In genomic region chr16:85316321-85316919, GRCh38 we compare ENCODE assay signal across 1 cellular context.
A peak's percentile ranks its signal among the peaks of the same experiment; 100 is the strongest.
TF ChIP-seq lines count a peak whose summit lies in the region.

No MANE protein-coding gene starts in this region.

TF ChIP-seq in K562, 482 proteins besides CTCF, POLR2A, EP300 and RAD21 (continued from another document and continues in another):
- TF ChIP-seq ZNF449 (CRISPR knock-in tag; IDR thresholded peaks at IDR 0.05), result no peak
- no peak for TF ChIP-seq ZBTB11 (CRISPR knock-in tag; IDR thresholded peaks at IDR 0.05)
- TF ChIP-seq PRMT5 (CRISPR knock-in tag; IDR thresholded peaks at IDR 0.05), result no peak
- TF ChIP-seq ZNF175 (CRISPR knock-in tag; IDR thresholded peaks at IDR 0.05; ENCODE audit: low read depth), result no peak
- TF ChIP-seq MECOM (CRISPR knock-in tag; IDR thresholded peaks at IDR 0.05), result no peak
- TF ChIP-seq, protein P1, sequence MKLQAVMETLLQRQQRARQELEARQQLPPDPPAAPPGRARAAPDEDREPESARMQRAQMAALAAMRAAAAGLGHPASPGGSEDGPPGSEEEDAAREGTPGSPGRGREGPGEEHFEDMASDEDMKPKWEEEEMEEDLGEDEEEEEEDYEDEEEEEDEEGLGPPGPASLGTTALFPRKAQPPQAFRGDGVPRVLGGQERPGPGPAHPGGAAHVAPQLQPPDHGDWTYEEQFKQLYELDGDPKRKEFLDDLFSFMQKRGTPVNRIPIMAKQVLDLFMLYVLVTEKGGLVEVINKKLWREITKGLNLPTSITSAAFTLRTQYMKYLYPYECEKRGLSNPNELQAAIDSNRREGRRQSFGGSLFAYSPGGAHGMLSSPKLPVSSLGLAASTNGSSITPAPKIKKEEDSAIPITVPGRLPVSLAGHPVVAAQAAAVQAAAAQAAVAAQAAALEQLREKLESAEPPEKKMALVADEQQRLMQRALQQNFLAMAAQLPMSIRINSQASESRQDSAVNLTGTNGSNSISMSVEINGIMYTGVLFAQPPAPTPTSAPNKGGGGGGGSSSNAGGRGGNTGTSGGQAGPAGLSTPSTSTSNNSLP (IDR thresholded peaks at IDR 0.05; ENCODE audit: borderline replicate concordance, low read depth, low read length), result no peak
- TF ChIP-seq RBFOX2 (IDR thresholded peaks at IDR 0.05; ENCODE audit: low read depth, low read length), result peak; percentile 27; the same call in 1 of the 2 replicates
- peak; percentile 64; the same call in 1 of the 2 replicates for TF ChIP-seq MYNN (IDR thresholded peaks at IDR 0.05)
- no peak for TF ChIP-seq MYNN (CRISPR knock-in tag; IDR thresholded peaks at IDR 0.05)
- TF ChIP-seq HOMEZ (CRISPR knock-in tag; IDR thresholded peaks at IDR 0.05), result no peak
- no peak for TF ChIP-seq MBD1 (CRISPR knock-in tag; IDR thresholded peaks at IDR 0.05)
- no peak for TF ChIP-seq AFF4 (CRISPR knock-in tag; IDR thresholded peaks at IDR 0.05)
- TF ChIP-seq HDAC6 (IDR thresholded peaks at IDR 0.05; ENCODE audit: low read depth, low read length), result no peak
- peak; percentile 82 for TF ChIP-seq SP1 (CRISPR knock-in tag; IDR thresholded peaks at IDR 0.05)
- TF ChIP-seq EHMT2 (IDR thresholded peaks at IDR 0.05), result no peak
- no peak for TF ChIP-seq TAF15 (IDR thresholded peaks at IDR 0.05; ENCODE audit: low read depth, low read length)
- TF ChIP-seq AFF1 (IDR thresholded peaks at IDR 0.05; ENCODE audit: low read depth in 1 of 2, partially characterized antibody in 2 of 2), result no peak
- TF ChIP-seq TCF3 (CRISPR knock-in tag; IDR thresholded peaks at IDR 0.05), result 0 out of 2 replicates have a peak, but pooled peaks have one; percentile 7
- peak; percentile 57 for TF ChIP-seq POU5F1 (IDR thresholded peaks at IDR 0.05; ENCODE audit: borderline replicate concordance, low read depth, low read length, partially characterized antibody)
- TF ChIP-seq FOXO4 (CRISPR knock-in tag; IDR thresholded peaks at IDR 0.05), result no peak
- TF ChIP-seq ZFP91 (CRISPR knock-in tag; IDR thresholded peaks at IDR 0.05), result 0 out of 2 replicates have a peak, but pooled peaks have one; percentile 22
- no peak for TF ChIP-seq RBM25 (IDR thresholded peaks at IDR 0.05; ENCODE audit: low read depth, low read length, severe bottlenecking)
- no peak for TF ChIP-seq SIN3B (IDR thresholded peaks at IDR 0.05; ENCODE audit: low read depth)
- TF ChIP-seq ELF1 (tag; IDR thresholded peaks at IDR 0.05), result no peak
- TF ChIP-seq, protein P2, sequence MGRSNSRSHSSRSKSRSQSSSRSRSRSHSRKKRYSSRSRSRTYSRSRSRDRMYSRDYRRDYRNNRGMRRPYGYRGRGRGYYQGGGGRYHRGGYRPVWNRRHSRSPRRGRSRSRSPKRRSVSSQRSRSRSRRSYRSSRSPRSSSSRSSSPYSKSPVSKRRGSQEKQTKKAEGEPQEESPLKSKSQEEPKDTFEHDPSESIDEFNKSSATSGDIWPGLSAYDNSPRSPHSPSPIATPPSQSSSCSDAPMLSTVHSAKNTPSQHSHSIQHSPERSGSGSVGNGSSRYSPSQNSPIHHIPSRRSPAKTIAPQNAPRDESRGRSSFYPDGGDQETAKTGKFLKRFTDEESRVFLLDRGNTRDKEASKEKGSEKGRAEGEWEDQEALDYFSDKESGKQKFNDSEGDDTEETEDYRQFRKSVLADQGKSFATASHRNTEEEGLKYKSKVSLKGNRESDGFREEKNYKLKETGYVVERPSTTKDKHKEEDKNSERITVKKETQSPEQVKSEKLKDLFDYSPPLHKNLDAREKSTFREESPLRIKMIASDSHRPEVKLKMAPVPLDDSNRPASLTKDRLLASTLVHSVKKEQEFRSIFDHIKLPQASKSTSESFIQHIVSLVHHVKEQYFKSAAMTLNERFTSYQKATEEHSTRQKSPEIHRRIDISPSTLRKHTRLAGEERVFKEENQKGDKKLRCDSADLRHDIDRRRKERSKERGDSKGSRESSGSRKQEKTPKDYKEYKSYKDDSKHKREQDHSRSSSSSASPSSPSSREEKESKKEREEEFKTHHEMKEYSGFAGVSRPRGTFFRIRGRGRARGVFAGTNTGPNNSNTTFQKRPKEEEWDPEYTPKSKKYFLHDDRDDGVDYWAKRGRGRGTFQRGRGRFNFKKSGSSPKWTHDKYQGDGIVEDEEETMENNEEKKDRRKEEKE (IDR thresholded peaks at IDR 0.05; ENCODE audit: borderline replicate concordance in 1 of 2, control insufficient read depth in 1 of 2, low read depth in 2 of 2, low read length in 1 of 2), result no peak
- TF ChIP-seq CREM (IDR thresholded peaks at IDR 0.05; ENCODE audit: low read depth), result peak; percentile 46; the same call in 1 of the 2 replicates
- no peak for TF ChIP-seq EP400 (IDR thresholded peaks at IDR 0.05)
- TF ChIP-seq SMC3 (conservative IDR thresholded peaks at IDR 0.05; ENCODE audit: insufficient read depth, low read depth, low read length), result peak; percentile 64; the same call in 1 of the 2 replicates
- no peak for TF ChIP-seq MYBL2 (IDR thresholded peaks at IDR 0.05; ENCODE audit: low read depth)
- TF ChIP-seq MYBL2 (CRISPR knock-in tag; IDR thresholded peaks at IDR 0.05; ENCODE audit: borderline replicate concordance), result no peak
